Comparison of ENCODE assay signal across 12 cellular contexts in genomic region chr12:46221255-46222128, GRCh38. TPM values are rescaled to one million over a fixed set of nuclear protein-coding genes. Genes with fewer than 3 reads are reported as not detected.
DNase-seq lines count a peak whose midpoint lies in the region; ATAC-seq, FAIRE-seq and TF ChIP-seq lines count a peak whose summit lies in the region.
"Had no signal": no experiment of that assay in that cellular context is flagged by ENCODE, and none has a peak within 500 bp of the region (broad histone marks: within the 10 kb centered on the region; RNA-seq: fewer than 3 reads in every experiment).

No MANE protein-coding gene starts in this region.

- CTCF ChIA-PET in PC-3 (lab: Charles Lee) = no interaction called here

- DNase-seq in GM18507 (ENCODE audit: extremely low spot score, insufficient read length, low read depth) (no peak), PC-3 (peak; percentile 27), chondrocyte (ENCODE audit: low spot score) (no peak), NCI-H2081 (lab: John Stamatoyannopoulos, UW) (no peak), head of caudate nucleus (no peak)
- DNase-seq: aorta; MG63; stimulated activated CD4-positive, alpha-beta T cell treated with anti-CD3 and anti-CD28 coated beads, Interleukin-4, amount 100 ng/mL, for 4 hours had no signal

- no TSS peak for BruUV-seq in PC-3 (replicated peaks; lab: Mats Ljungman, UMichigan)

- no peak overlapping the region for H2AFZ ChIP-seq in PC-3 (ENCODE audit: low read length)

- FAIRE-seq in GM18507 (lab: Jason Lieb, UNC) = peak; percentile 24
- FAIRE-seq: GM12892 had no signal

- H3K27me3 ChIP-seq in PC-3 (ENCODE audit: low read length) = no peaks in the 10 kb centered on the region
- no peaks in the 10 kb centered on the region for H3K27me3 ChIP-seq in neutrophil
- H3K27me3 ChIP-seq: MG63 had no signal

- no peak overlapping the region for H3K9ac ChIP-seq in PC-3 (ENCODE audit: low read length)

- peak overlapping the region; percentile 81 for H3K27ac ChIP-seq in PC-3 (ENCODE audit: low read length)
- H3K27ac ChIP-seq in neutrophil = peak overlapping the region; percentile 59

- no peaks in the 10 kb centered on the region for H3K9me3 ChIP-seq in PC-3 (ENCODE audit: low read length)
- H3K9me3 ChIP-seq in neutrophil = no peaks in the 10 kb centered on the region
- H3K9me3 ChIP-seq: MG63 had no signal

- ATAC-seq in PC-3 (no peak), GM18498 (IDR thresholded peaks at IDR 0.05; ENCODE audit: unreplicated experiment) (no peak), GM19328 (IDR thresholded peaks at IDR 0.05; ENCODE audit: unreplicated experiment) (no peak)

- 0 out of 2 replicates have a peak overlapping the region, but pooled peaks have one; percentile 8 for H3K4me2 ChIP-seq in PC-3 (ENCODE audit: low read length)

- 0 out of 2 replicates have a peak, but pooled peaks cover 7% of the 10 kb centered on the region for H4K20me1 ChIP-seq in PC-3 (ENCODE audit: low read length)

- POLR2A ChIA-PET in PC-3 (lab: Charles Lee; ENCODE audit: unreplicated experiment) = interaction anchor here (0.6 kb wide), 1 partner anchor 146 kb away, joined by 3 read pairs; no protein-coding TSS in a partner anchor

- H3K9me3 Mint-ChIP-seq in chondrocyte (ENCODE audit: low read depth) = no peaks in the 10 kb centered on the region

- H3K4me3 Mint-ChIP-seq in chondrocyte (ENCODE audit: unreplicated experiment) = peak overlapping the region; percentile 24

- no peaks in the 10 kb centered on the region for H3K9me2 ChIP-seq in PC-3 (replicated peaks; ENCODE audit: low read length)

- H3K4me1 ChIP-seq in PC-3 (ENCODE audit: insufficient read depth, low read length) = peaks cover 43% of the 10 kb centered on the region
- H3K4me1 ChIP-seq in neutrophil (ENCODE audit: control insufficient read depth in 1 of 2, insufficient read depth in 1 of 2, low read depth in 1 of 2, low read length in 1 of 2) = peaks cover 82 to 85% of the 10 kb centered on the region in 2 experiments

- peak overlapping the region; percentile 86 for H3K27ac Mint-ChIP-seq in chondrocyte (ENCODE audit: unreplicated experiment)

- no peak overlapping the region for H3K4me3 ChIP-seq in PC-3 (ENCODE audit: low read length)
- no peak overlapping the region for H3K4me3 ChIP-seq in neutrophil (ENCODE audit: low read depth in 1 of 2, low read length in 1 of 2)
- H3K4me3 ChIP-seq: MG63 had no signal

- TF ChIP-seq CTCF in PC-3 (conservative IDR thresholded peaks at IDR 0.05; ENCODE audit: low read depth, low read length) (no peak), chondrocyte (IDR thresholded peaks at IDR 0.05) (no peak), neutrophil (IDR thresholded peaks at IDR 0.05) (no peak)

- peaks cover 54% of the 10 kb centered on the region for H3K4me1 Mint-ChIP-seq in chondrocyte (ENCODE audit: low read depth)

- H3K36me3 Mint-ChIP-seq in chondrocyte (ENCODE audit: low read depth) = peaks cover 33% of the 10 kb centered on the region

- H3K36me3 ChIP-seq in PC-3 (ENCODE audit: low read depth, low read length) = peaks cover 53% of the 10 kb centered on the region
- no peaks in the 10 kb centered on the region for H3K36me3 ChIP-seq in neutrophil

- intact Hi-C loops in PC-3 (cut with micrococcal nuclease) (no loop called here), head of caudate nucleus (cut with DNase I) (no loop called here)

- H3K27me3 Mint-ChIP-seq in chondrocyte (ENCODE audit: low read depth) = no peaks in the 10 kb centered on the region

- no peaks in the 10 kb centered on the region for H3F3A ChIP-seq in PC-3 (ENCODE audit: low read length, unreplicated experiment)

- H3K79me2 ChIP-seq in PC-3 (ENCODE audit: low read length) = peaks cover 77% of the 10 kb centered on the region

RNA-seq across cellular contexts. Expression of gene SLC38A1, which starts 47.4 kb away (rescaled TPM):
- 101 and 107 TPM in 2 replicates for total RNA-seq in PC-3 (2014; rRNA removed)
- 83.4 to 185 TPM (median 176 TPM) in 3 replicates for total RNA-seq in chondrocyte
